ENCODE assay signal across 1 cellular context in genomic region chr14:92121670-92122350, GRCh38.
TF ChIP-seq lines count a peak whose summit lies in the region.

CPSF2 (plus strand) TSS chr14:92121969; CDS start chr14:92130985, 9,016 bp downstream.
NDUFB1 (minus strand) TSS chr14:92121706; CDS start chr14:92117637, 4,069 bp downstream.

TF ChIP-seq in HEK293, 187 proteins besides CTCF, POLR2A, EP300 and RAD21 (continued from another document and continues in another):
- TF ChIP-seq, protein P1, sequence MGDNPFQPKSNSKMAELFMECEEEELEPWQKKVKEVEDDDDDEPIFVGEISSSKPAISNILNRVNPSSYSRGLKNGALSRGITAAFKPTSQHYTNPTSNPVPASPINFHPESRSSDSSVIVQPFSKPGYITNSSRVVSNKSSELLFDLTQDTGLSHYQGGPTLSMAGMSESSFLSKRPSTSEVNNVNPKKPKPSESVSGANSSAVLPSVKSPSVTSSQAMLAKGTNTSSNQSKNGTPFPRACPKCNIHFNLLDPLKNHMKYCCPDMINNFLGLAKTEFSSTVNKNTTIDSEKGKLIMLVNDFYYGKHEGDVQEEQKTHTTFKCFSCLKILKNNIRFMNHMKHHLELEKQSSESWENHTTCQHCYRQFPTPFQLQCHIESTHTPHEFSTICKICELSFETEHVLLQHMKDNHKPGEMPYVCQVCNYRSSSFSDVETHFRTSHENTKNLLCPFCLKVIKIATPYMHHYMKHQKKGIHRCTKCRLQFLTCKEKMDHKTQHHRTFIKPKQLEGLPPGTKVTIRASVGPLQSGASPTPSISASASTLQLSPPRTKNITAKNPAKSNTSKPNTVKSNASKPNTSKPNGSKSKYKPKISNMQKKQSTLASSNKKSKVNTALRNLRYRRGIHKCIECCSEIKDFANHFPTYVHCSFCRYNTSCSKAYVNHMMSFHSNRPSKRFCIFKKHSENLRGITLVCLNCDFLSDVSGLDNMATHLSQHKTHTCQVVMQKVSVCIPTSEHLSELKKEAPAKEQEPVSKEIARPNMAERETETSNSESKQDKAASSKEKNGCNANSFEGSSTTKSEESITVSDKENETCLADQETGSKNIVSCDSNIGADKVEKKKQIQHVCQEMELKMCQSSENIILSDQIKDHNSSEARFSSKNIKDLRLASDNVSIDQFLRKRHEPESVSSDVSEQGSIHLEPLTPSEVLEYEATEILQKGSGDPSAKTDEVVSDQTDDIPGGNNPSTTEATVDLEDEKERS (tag by site-specific recombination; IDR thresholded peaks at IDR 0.05), result no peak
- TF ChIP-seq SCRT2 (tag by site-specific recombination; IDR thresholded peaks at IDR 0.05) (peak; percentile 72), GLIS2 (tag by site-specific recombination; IDR thresholded peaks at IDR 0.05) (peak; percentile 24; the same call in 1 of the 2 replicates), ZNF266 (tag by site-specific recombination; IDR thresholded peaks at IDR 0.05; ENCODE audit: low read depth) (no peak), ZNF335 (tag by site-specific recombination; conservative IDR thresholded peaks at IDR 0.05) (peak; percentile 93), EGR2 (tag by site-specific recombination; IDR thresholded peaks at IDR 0.05; ENCODE audit: low read depth) (peak; percentile 12; the same call in 1 of the 2 replicates), KLF1 (tag by site-specific recombination; IDR thresholded peaks at IDR 0.05) (peak; percentile 17), ZNF292 (tag by site-specific recombination; IDR thresholded peaks at IDR 0.05; ENCODE audit: borderline replicate concordance, low read depth) (no peak), KLF8 (tag by site-specific recombination; IDR thresholded peaks at IDR 0.05) (peak; percentile 86), KLF10 (tag by site-specific recombination; IDR thresholded peaks at IDR 0.05) (no peak), WT1 (tag by site-specific recombination; IDR thresholded peaks at IDR 0.05) (peak; percentile 10; the same call in 1 of the 2 replicates), ZXDB (tag by site-specific recombination; IDR thresholded peaks at IDR 0.05) (peak; percentile 92), ZNF155 (tag by site-specific recombination; IDR thresholded peaks at IDR 0.05) (no peak), HOXC10 (CRISPR knock-in tag; IDR thresholded peaks at IDR 0.05) (0 out of 2 replicates have a peak, but pooled peaks have one; percentile 19), ZNF121 (tag by site-specific recombination; IDR thresholded peaks at IDR 0.05) (peak; percentile 59; the same call in 1 of the 2 replicates), ZNF501 (tag by site-specific recombination; IDR thresholded peaks at IDR 0.05) (peak; percentile 88), ZNF24 (tag by site-specific recombination; IDR thresholded peaks at IDR 0.05) (peak; percentile 82), ZNF2 (tag by site-specific recombination; IDR thresholded peaks at IDR 0.05) (peak; percentile 84; the same call in 1 of the 2 replicates), ZBTB26 (tag by site-specific recombination; optimal IDR thresholded peaks at IDR 0.05) (peak; percentile 76), ZBTB8A (tag by site-specific recombination; IDR thresholded peaks at IDR 0.05) (peak; percentile 39; the same call in 1 of the 2 replicates), ZNF639 (tag by site-specific recombination; IDR thresholded peaks at IDR 0.05) (peak; percentile 84; the same call in 1 of the 2 replicates), ZNF660 (tag by site-specific recombination; IDR thresholded peaks at IDR 0.05) (0 out of 2 replicates have a peak, but pooled peaks have one; percentile 19), ZBTB21 (tag by site-specific recombination; IDR thresholded peaks at IDR 0.05) (peak; percentile 41; the same call in 1 of the 2 replicates), ZNF555 (tag by site-specific recombination; conservative IDR thresholded peaks at IDR 0.05) (no peak), ZFP69B (tag by site-specific recombination; IDR thresholded peaks at IDR 0.05) (peak; percentile 37; the same call in 1 of the 2 replicates), ZNF366 (tag by site-specific recombination; conservative IDR thresholded peaks at IDR 0.05) (no peak), ZNF239 (tag by site-specific recombination; IDR thresholded peaks at IDR 0.05) (no peak), ZSCAN18 (tag by site-specific recombination; IDR thresholded peaks at IDR 0.05) (peak; percentile 83), ZNF114 (tag by site-specific recombination; IDR thresholded peaks at IDR 0.05) (no peak), ZBTB20 (tag by site-specific recombination; IDR thresholded peaks at IDR 0.05) (peak; percentile 81; the same call in 1 of the 2 replicates), ZNF10 (tag by site-specific recombination; IDR thresholded peaks at IDR 0.05) (no peak), TCF7L2 (IDR thresholded peaks at IDR 0.05; ENCODE audit: borderline replicate concordance, low read depth, low read length) (0 out of 2 replicates have a peak, but pooled peaks have one; percentile 10), ZNF394 (tag by site-specific recombination; IDR thresholded peaks at IDR 0.05; ENCODE audit: borderline replicate concordance) (peak; percentile 54; the same call in 1 of the 2 replicates), ZNF274 (IDR thresholded peaks at IDR 0.05; ENCODE audit: low read length) (no peak), ZNF274 (tag by site-specific recombination; IDR thresholded peaks at IDR 0.05; ENCODE audit: borderline replicate concordance) (no peak)
- TF ChIP-seq, protein P2, sequence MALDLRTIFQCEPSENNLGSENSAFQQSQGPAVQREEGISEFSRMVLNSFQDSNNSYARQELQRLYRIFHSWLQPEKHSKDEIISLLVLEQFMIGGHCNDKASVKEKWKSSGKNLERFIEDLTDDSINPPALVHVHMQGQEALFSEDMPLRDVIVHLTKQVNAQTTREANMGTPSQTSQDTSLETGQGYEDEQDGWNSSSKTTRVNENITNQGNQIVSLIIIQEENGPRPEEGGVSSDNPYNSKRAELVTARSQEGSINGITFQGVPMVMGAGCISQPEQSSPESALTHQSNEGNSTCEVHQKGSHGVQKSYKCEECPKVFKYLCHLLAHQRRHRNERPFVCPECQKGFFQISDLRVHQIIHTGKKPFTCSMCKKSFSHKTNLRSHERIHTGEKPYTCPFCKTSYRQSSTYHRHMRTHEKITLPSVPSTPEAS (tag by site-specific recombination; IDR thresholded peaks at IDR 0.05), result peak; percentile 33; the same call in 1 of the 2 replicates
- TF ChIP-seq, protein P3, sequence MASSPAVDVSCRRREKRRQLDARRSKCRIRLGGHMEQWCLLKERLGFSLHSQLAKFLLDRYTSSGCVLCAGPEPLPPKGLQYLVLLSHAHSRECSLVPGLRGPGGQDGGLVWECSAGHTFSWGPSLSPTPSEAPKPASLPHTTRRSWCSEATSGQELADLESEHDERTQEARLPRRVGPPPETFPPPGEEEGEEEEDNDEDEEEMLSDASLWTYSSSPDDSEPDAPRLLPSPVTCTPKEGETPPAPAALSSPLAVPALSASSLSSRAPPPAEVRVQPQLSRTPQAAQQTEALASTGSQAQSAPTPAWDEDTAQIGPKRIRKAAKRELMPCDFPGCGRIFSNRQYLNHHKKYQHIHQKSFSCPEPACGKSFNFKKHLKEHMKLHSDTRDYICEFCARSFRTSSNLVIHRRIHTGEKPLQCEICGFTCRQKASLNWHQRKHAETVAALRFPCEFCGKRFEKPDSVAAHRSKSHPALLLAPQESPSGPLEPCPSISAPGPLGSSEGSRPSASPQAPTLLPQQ (tag by site-specific recombination; IDR thresholded peaks at IDR 0.05), result peak; percentile 54
- TF ChIP-seq, protein P4, sequence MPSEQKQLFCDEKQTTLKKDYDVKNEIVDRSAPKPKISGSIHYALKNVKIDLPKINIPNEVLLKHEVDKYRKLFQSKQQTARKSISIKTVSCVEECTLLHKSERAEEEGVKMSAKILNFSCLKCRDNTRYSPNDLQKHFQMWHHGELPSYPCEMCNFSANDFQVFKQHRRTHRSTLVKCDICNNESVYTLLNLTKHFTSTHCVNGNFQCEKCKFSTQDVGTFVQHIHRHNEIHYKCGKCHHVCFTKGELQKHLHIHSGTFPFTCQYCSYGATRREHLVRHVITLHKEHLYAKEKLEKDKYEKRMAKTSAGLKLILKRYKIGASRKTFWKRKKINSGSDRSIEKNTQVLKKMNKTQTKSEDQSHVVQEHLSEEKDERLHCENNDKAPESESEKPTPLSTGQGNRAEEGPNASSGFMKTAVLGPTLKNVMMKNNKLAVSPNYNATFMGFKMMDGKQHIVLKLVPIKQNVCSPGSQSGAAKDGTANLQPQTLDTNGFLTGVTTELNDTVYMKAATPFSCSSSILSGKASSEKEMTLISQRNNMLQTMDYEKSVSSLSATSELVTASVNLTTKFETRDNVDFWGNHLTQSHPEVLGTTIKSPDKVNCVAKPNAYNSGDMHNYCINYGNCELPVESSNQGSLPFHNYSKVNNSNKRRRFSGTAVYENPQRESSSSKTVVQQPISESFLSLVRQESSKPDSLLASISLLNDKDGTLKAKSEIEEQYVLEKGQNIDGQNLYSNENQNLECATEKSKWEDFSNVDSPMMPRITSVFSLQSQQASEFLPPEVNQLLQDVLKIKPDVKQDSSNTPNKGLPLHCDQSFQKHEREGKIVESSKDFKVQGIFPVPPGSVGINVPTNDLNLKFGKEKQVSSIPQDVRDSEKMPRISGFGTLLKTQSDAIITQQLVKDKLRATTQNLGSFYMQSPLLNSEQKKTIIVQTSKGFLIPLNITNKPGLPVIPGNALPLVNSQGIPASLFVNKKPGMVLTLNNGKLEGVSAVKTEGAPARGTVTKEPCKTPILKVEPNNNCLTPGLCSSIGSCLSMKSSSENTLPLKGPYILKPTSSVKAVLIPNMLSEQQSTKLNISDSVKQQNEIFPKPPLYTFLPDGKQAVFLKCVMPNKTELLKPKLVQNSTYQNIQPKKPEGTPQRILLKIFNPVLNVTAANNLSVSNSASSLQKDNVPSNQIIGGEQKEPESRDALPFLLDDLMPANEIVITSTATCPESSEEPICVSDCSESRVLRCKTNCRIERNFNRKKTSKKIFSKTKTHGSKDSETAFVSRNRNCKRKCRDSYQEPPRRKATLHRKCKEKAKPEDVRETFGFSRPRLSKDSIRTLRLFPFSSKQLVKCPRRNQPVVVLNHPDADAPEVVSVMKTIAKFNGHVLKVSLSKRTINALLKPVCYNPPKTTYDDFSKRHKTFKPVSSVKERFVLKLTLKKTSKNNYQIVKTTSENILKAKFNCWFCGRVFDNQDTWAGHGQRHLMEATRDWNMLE (tag by site-specific recombination; conservative IDR thresholded peaks at IDR 0.05; ENCODE audit: low read depth), result no peak
- TF ChIP-seq, protein P5, sequence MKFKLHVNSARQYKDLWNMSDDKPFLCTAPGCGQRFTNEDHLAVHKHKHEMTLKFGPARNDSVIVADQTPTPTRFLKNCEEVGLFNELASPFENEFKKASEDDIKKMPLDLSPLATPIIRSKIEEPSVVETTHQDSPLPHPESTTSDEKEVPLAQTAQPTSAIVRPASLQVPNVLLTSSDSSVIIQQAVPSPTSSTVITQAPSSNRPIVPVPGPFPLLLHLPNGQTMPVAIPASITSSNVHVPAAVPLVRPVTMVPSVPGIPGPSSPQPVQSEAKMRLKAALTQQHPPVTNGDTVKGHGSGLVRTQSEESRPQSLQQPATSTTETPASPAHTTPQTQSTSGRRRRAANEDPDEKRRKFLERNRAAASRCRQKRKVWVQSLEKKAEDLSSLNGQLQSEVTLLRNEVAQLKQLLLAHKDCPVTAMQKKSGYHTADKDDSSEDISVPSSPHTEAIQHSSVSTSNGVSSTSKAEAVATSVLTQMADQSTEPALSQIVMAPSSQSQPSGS (tag by site-specific recombination; IDR thresholded peaks at IDR 0.05; ENCODE audit: low read depth), result 0 out of 2 replicates have a peak, but pooled peaks have one; percentile 1
- TF ChIP-seq, protein P6, sequence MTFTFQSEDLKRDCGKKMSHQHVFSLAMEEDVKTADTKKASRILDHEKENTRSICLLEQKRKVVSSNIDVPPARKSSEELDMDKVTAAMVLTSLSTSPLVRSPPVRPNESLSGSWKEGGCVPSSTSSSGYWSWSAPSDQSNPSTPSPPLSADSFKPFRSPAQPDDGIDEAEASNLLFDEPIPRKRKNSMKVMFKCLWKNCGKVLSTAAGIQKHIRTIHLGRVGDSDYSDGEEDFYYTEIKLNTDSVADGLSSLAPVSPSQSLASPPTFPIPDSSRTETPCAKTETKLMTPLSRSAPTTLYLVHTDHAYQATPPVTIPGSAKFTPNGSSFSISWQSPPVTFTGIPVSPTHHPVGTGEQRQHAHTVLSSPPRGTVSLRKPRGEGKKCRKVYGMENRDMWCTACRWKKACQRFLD (tag by site-specific recombination; IDR thresholded peaks at IDR 0.05), result peak; percentile 91
- TF ChIP-seq, protein P7, sequence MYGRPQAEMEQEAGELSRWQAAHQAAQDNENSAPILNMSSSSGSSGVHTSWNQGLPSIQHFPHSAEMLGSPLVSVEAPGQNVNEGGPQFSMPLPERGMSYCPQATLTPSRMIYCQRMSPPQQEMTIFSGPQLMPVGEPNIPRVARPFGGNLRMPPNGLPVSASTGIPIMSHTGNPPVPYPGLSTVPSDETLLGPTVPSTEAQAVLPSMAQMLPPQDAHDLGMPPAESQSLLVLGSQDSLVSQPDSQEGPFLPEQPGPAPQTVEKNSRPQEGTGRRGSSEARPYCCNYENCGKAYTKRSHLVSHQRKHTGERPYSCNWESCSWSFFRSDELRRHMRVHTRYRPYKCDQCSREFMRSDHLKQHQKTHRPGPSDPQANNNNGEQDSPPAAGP (tag by site-specific recombination; IDR thresholded peaks at IDR 0.05), result peak; percentile 75; the same call in 1 of the 2 replicates
